In genomic region chr2:112149194-112149593, GRCh38 we compare ENCODE assay signal across 1 cellular context.
TF ChIP-seq lines count a peak whose summit lies in the region.

No MANE protein-coding gene starts in this region.

TF ChIP-seq in endothelial cell of umbilical vein, 7 proteins besides CTCF, POLR2A, EP300 and RAD21:
- TF ChIP-seq MYC (IDR thresholded peaks at IDR 0.05; ENCODE audit: low read depth, low read length) (no peak), GATA2 (IDR thresholded peaks at IDR 0.05; ENCODE audit: insufficient read depth, insufficient read length, low read depth, low read length) (no peak), EZH2 (IDR thresholded peaks at IDR 0.05; ENCODE audit: borderline replicate concordance, low read depth, low read length, severe bottlenecking) (no peak), MAX (IDR thresholded peaks at IDR 0.05; ENCODE audit: insufficient read depth, insufficient read length) (no peak), JUN (IDR thresholded peaks at IDR 0.05; ENCODE audit: borderline replicate concordance, insufficient read depth, insufficient read length, low read depth) (no peak), POLR2AphosphoS5 (IDR thresholded peaks at IDR 0.05; ENCODE audit: insufficient read depth, low read depth, low read length) (no peak), FOS (IDR thresholded peaks at IDR 0.05; ENCODE audit: borderline replicate concordance, insufficient read depth, low read length) (no peak)
